31 cellular contexts compared by ENCODE assay signal in the genomic region with DNA sequence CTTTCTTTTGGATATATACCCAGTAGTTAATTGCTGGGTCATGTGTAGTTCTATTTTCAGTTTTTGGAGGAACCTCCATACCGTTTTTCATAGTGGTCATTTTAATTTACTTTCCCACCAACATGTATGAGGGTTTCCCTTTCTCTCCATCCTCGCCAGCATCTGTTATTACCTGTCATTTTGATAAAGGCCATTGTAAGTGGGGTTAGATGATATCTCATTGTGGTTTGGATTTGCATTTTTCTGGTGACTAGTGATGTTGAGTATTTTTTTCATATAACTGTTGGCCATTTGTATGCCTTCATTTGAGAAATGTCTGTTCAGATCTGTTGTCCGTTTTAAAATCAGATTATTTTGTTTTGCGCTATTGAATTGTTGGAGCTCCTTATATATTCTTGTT. TPM values are rescaled to one million over a fixed set of nuclear protein-coding genes. Genes with fewer than 3 reads are reported as not detected.
DNase-seq lines count a peak whose midpoint lies in the region; ATAC-seq, FAIRE-seq and TF ChIP-seq lines count a peak whose summit lies in the region.
"Had no signal": no experiment of that assay in that cellular context is flagged by ENCODE, and none has a peak within 500 bp of the region (broad histone marks: within the 10 kb centered on the region; RNA-seq: fewer than 3 reads in every experiment).

No MANE protein-coding gene starts in this region.

- H3K27ac ChIP-seq in astrocyte (ENCODE audit: low read depth, low read length): no peak overlapping the region
- H3K27ac ChIP-seq: BLaER1 had no signal

- H3K27ac Mint-ChIP-seq in astrocyte (ENCODE audit: unreplicated experiment): no peak overlapping the region
- H3K27ac Mint-ChIP-seq: CD14-positive monocyte; CD4-positive, alpha-beta memory T cell; CD4-positive, CD25-positive, alpha-beta regulatory T cell; CD8-positive, alpha-beta memory T cell had no signal

- H3K4me3 Mint-ChIP-seq in astrocyte (ENCODE audit: unreplicated experiment): no peak overlapping the region
- H3K4me3 Mint-ChIP-seq: CD14-positive monocyte; CD4-positive, alpha-beta memory T cell; CD4-positive, CD25-positive, alpha-beta regulatory T cell; CD8-positive, alpha-beta memory T cell had no signal

- DNase-seq in M059J (ENCODE audit: low read depth) (peak; percentile 45), astrocyte (ENCODE audit: low read depth) (peak; percentile 52), fibroblast of the aortic adventitia (ENCODE audit: low read depth) (peak; percentile 35), epidermal melanocyte (ENCODE audit: insufficient read length, low spot score) (no peak), SIG-M5 treated with dmso at 0.1 percent for 504 hours (lab: John Stamatoyannopoulos, UW; ENCODE audit: unreplicated experiment) (no peak)
- DNase-seq: 8988T; ACHN; BE2C; C1 segment of cervical spinal cord; CD4-positive, alpha-beta memory T cell; CD4-positive, CD25-positive, alpha-beta regulatory T cell; CD8-positive, alpha-beta memory T cell; COR-L47; DMS 273 treated with DMSO at 0.1 percent for 48 hours; DMS153; DMS53; DMS79; DND-41; EL; GDM1 had no signal

- no peaks in the 10 kb centered on the region for H3K36me3 ChIP-seq in astrocyte (ENCODE audit: insufficient read depth, low read length)
- H3K36me3 ChIP-seq: BE2C, BLaER1 had no signal

- H2AFZ ChIP-seq in astrocyte (ENCODE audit: low read depth, low read length): no peak overlapping the region

- H3K4me2 ChIP-seq in astrocyte (ENCODE audit: low read length): no peak overlapping the region
- H3K4me2 ChIP-seq: BLaER1 had no signal

- no peaks in the 10 kb centered on the region for H3K79me2 ChIP-seq in astrocyte (ENCODE audit: insufficient read depth, low read length)

- no peak overlapping the region for H3K9ac ChIP-seq in astrocyte (ENCODE audit: low read length)
- H3K9ac ChIP-seq: BLaER1 had no signal

- H3K4me1 ChIP-seq in astrocyte (ENCODE audit: insufficient read depth, low read length): no peaks in the 10 kb centered on the region
- H3K4me1 ChIP-seq: BE2C had no signal

- no peaks in the 10 kb centered on the region for H3K27me3 Mint-ChIP-seq in astrocyte (ENCODE audit: low read depth, unreplicated experiment)
- H3K27me3 Mint-ChIP-seq: CD4-positive, CD25-positive, alpha-beta regulatory T cell had no signal

- H3K4me3 ChIP-seq in astrocyte (ENCODE audit: insufficient read depth, low read depth, low read length) (no peak overlapping the region), fibroblast of the aortic adventitia (ENCODE audit: low read depth, low read length) (no peak overlapping the region)
- H3K4me3 ChIP-seq: BLaER1, GM12878 had no signal

- TF ChIP-seq CTCF in astrocyte (IDR thresholded peaks at IDR 0.05; ENCODE audit: insufficient read depth, low read depth, low read length) (no peak), fibroblast of the aortic adventitia (IDR thresholded peaks at IDR 0.05; ENCODE audit: insufficient read depth, low read length) (no peak)

- no peak for FAIRE-seq in astrocyte (lab: Jason Lieb, UNC)
- FAIRE-seq: A204.1, GM12878, GM12892, GM18507 had no signal

- no peaks in the 10 kb centered on the region for H4K20me1 ChIP-seq in astrocyte (ENCODE audit: insufficient read depth, low read length)
- H4K20me1 ChIP-seq: BLaER1 had no signal

- H3K27me3 ChIP-seq in astrocyte (ENCODE audit: insufficient read depth, low read length): no peaks in the 10 kb centered on the region
- H3K27me3 ChIP-seq: BE2C, BLaER1 had no signal

- no peaks in the 10 kb centered on the region for H3K36me3 Mint-ChIP-seq in astrocyte (ENCODE audit: low read depth, unreplicated experiment)
- H3K36me3 Mint-ChIP-seq: CD14-positive monocyte; CD4-positive, alpha-beta memory T cell; CD4-positive, CD25-positive, alpha-beta regulatory T cell; CD8-positive, alpha-beta memory T cell had no signal

- H3K9me3 ChIP-seq in astrocyte (ENCODE audit: insufficient read depth, low read depth, low read length): no peaks in the 10 kb centered on the region
- H3K9me3 ChIP-seq: BE2C, BLaER1 had no signal

- no peak for ATAC-seq in SK-N-SH treated with all-trans-retinoic acid at 6 μM for 48 hours
- ATAC-seq in GM19328 (IDR thresholded peaks at IDR 0.05; ENCODE audit: unreplicated experiment): no peak
- ATAC-seq in HG02938 (IDR thresholded peaks at IDR 0.05; ENCODE audit: unreplicated experiment): no peak
- ATAC-seq: GM12878 had no signal

- peaks cover 20% of the 10 kb centered on the region for H3K9me3 Mint-ChIP-seq in astrocyte (ENCODE audit: unreplicated experiment)

- no peaks in the 10 kb centered on the region for H3K4me1 Mint-ChIP-seq in astrocyte (ENCODE audit: low read depth, unreplicated experiment)
- H3K4me1 Mint-ChIP-seq: CD14-positive monocyte; CD4-positive, alpha-beta memory T cell; CD4-positive, CD25-positive, alpha-beta regulatory T cell; CD8-positive, alpha-beta memory T cell had no signal

TF ChIP-seq in SK-N-SH treated with all-trans-retinoic acid at 6 μM for 48 hours, 23 proteins besides CTCF, POLR2A, EP300 and RAD21:
- TF ChIP-seq ZNF8 (CRISPR knock-in tag; IDR thresholded peaks at IDR 0.05) (no peak), ESRRG (CRISPR knock-in tag; IDR thresholded peaks at IDR 0.05) (no peak), ZFP30 (CRISPR knock-in tag; IDR thresholded peaks at IDR 0.05) (no peak), TOX (CRISPR knock-in tag; IDR thresholded peaks at IDR 0.05; ENCODE audit: borderline replicate concordance) (no peak)
- TF ChIP-seq, protein P1, sequence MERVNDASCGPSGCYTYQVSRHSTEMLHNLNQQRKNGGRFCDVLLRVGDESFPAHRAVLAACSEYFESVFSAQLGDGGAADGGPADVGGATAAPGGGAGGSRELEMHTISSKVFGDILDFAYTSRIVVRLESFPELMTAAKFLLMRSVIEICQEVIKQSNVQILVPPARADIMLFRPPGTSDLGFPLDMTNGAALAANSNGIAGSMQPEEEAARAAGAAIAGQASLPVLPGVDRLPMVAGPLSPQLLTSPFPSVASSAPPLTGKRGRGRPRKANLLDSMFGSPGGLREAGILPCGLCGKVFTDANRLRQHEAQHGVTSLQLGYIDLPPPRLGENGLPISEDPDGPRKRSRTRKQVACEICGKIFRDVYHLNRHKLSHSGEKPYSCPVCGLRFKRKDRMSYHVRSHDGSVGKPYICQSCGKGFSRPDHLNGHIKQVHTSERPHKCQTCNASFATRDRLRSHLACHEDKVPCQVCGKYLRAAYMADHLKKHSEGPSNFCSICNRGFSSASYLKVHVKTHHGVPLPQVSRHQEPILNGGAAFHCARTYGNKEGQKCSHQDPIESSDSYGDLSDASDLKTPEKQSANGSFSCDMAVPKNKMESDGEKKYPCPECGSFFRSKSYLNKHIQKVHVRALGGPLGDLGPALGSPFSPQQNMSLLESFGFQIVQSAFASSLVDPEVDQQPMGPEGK (CRISPR knock-in tag; IDR thresholded peaks at IDR 0.05; ENCODE audit: borderline replicate concordance): 0 out of 2 replicates have a peak, but pooled peaks have one; percentile 32
TF ChIP-seq in SK-N-SH treated with all-trans-retinoic acid at 6 μM for 48 hours: peak in this region for 1.

RNA-seq across cellular contexts. Expression of a gene that starts 28.8 kb away (rescaled TPM):
- not detected in 2 replicates for total RNA-seq in M059J (2014; rRNA removed; shearing (Covaris generic))
- 1.2 and 1.3 TPM in 2 replicates for total RNA-seq in astrocyte
- total RNA-seq in fibroblast of the aortic adventitia (ENCODE audit: low replicate concordance): 1.1 and 1.9 TPM in 2 replicates
- total RNA-seq: A673, G401, GM12878 had no signal

RNA-seq across cellular contexts. Expression of a gene that starts 30.2 kb away (rescaled TPM):
- total RNA-seq in M059J (2014; rRNA removed; shearing (Covaris generic)): 4.4 and 8.9 TPM in 2 replicates
- total RNA-seq in astrocyte (10.6 and 12.4 TPM in 2 replicates), fibroblast of the aortic adventitia (ENCODE audit: low replicate concordance) (8.2 and 15.0 TPM in 2 replicates)

Comparison
In these comparisons a context has a peak if more than half of its experiments do, and no peak if none do; other contexts are left out.
1. DNase-seq: peak in M059J (single experiment), astrocyte (single experiment) and fibroblast of the aortic adventitia (single experiment); none in epidermal melanocyte (single experiment) and SIG-M5 treated with dmso at 0.1 percent for 504 hours (single experiment).